In the genomic region with DNA sequence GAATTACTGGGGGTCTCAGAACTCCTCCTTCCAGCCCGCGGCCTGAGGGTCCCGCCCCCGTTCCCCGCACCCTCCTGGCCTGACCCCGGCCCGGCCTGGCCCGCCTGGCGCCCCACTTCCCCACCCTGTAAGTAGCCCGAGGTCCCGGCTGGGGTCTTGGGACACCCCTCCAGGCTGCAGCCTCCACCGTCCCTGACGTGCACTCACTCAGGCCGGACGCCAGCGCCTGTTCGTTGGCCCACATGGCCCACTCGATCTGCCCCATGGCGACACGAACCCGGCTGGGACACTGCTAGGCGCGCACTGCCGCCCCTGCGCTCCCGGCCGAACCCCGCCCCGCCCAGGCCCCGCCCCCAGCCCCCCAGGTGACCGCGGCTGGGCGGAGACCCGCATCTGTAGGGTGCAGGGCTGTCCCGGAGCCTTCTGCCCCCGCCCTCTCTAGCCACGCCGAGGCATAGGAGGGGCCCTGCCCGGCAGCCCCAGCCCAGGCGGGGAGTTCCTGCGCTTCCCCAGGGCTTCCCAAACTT, we compare ENCODE assay signal across 1 cellular context.
TF ChIP-seq lines count a peak whose summit lies in the region.

A gene (minus strand): TSS at position 305 of the 527 bp plus-strand sequence. CDS start 40 bp downstream, at position 265.

TF ChIP-seq in HepG2, 621 proteins besides CTCF, POLR2A, EP300 and RAD21 (continued from another document and continues in another):
- TF ChIP-seq, protein P1, sequence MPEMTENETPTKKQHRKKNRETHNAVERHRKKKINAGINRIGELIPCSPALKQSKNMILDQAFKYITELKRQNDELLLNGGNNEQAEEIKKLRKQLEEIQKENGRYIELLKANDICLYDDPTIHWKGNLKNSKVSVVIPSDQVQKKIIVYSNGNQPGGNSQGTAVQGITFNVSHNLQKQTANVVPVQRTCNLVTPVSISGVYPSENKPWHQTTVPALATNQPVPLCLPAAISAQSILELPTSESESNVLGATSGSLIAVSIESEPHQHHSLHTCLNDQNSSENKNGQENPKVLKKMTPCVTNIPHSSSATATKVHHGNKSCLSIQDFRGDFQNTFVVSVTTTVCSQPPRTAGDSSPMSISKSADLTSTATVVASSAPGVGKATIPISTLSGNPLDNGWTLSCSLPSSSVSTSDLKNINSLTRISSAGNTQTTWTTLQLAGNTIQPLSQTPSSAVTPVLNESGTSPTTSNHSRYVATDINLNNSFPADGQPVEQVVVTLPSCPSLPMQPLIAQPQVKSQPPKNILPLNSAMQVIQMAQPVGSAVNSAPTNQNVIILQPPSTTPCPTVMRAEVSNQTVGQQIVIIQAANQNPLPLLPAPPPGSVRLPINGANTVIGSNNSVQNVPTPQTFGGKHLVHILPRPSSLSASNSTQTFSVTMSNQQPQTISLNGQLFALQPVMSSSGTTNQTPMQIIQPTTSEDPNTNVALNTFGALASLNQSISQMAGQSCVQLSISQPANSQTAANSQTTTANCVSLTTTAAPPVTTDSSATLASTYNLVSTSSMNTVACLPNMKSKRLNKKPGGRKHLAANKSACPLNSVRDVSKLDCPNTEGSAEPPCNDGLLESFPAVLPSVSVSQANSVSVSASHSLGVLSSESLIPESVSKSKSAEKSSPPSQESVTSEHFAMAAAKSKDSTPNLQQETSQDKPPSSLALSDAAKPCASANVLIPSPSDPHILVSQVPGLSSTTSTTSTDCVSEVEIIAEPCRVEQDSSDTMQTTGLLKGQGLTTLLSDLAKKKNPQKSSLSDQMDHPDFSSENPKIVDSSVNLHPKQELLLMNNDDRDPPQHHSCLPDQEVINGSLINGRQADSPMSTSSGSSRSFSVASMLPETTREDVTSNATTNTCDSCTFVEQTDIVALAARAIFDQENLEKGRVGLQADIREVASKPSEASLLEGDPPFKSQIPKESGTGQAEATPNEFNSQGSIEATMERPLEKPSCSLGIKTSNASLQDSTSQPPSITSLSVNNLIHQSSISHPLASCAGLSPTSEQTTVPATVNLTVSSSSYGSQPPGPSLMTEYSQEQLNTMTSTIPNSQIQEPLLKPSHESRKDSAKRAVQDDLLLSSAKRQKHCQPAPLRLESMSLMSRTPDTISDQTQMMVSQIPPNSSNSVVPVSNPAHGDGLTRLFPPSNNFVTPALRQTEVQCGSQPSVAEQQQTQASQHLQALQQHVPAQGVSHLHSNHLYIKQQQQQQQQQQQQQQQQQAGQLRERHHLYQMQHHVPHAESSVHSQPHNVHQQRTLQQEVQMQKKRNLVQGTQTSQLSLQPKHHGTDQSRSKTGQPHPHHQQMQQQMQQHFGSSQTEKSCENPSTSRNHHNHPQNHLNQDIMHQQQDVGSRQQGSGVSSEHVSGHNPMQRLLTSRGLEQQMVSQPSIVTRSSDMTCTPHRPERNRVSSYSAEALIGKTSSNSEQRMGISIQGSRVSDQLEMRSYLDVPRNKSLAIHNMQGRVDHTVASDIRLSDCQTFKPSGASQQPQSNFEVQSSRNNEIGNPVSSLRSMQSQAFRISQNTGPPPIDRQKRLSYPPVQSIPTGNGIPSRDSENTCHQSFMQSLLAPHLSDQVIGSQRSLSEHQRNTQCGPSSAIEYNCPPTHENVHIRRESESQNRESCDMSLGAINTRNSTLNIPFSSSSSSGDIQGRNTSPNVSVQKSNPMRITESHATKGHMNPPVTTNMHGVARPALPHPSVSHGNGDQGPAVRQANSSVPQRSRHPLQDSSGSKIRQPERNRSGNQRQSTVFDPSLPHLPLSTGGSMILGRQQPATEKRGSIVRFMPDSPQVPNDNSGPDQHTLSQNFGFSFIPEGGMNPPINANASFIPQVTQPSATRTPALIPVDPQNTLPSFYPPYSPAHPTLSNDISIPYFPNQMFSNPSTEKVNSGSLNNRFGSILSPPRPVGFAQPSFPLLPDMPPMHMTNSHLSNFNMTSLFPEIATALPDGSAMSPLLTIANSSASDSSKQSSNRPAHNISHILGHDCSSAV (CRISPR knock-in tag; IDR thresholded peaks at IDR 0.05; ENCODE audit: borderline replicate concordance) = no peak
- TF ChIP-seq KLF16 (CRISPR knock-in tag; IDR thresholded peaks at IDR 0.05) = 0 out of 4 replicates have a peak, but pooled peaks of 1 of the 2 experiments have one; percentile 4
- TF ChIP-seq, protein P2, sequence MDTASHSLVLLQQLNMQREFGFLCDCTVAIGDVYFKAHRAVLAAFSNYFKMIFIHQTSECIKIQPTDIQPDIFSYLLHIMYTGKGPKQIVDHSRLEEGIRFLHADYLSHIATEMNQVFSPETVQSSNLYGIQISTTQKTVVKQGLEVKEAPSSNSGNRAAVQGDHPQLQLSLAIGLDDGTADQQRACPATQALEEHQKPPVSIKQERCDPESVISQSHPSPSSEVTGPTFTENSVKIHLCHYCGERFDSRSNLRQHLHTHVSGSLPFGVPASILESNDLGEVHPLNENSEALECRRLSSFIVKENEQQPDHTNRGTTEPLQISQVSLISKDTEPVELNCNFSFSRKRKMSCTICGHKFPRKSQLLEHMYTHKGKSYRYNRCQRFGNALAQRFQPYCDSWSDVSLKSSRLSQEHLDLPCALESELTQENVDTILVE (CRISPR knock-in tag; IDR thresholded peaks at IDR 0.05) = no peak
- peak; percentile 97 for TF ChIP-seq ZNF326 (CRISPR knock-in tag; IDR thresholded peaks at IDR 0.05; ENCODE audit: borderline replicate concordance)
- TF ChIP-seq CENPT (CRISPR knock-in tag; IDR thresholded peaks at IDR 0.05; ENCODE audit: low read depth) = no peak
- TF ChIP-seq SAFB2 (CRISPR knock-in tag; IDR thresholded peaks at IDR 0.05; ENCODE audit: borderline replicate concordance, low read depth) = no peak
- no peak for TF ChIP-seq SP1 (IDR thresholded peaks at IDR 0.05)
- TF ChIP-seq SP1 (CRISPR knock-in tag; IDR thresholded peaks at IDR 0.05) = peak; percentile 80
- TF ChIP-seq ZSCAN22 (CRISPR knock-in tag; IDR thresholded peaks at IDR 0.05) = no peak
- TF ChIP-seq, protein P3, sequence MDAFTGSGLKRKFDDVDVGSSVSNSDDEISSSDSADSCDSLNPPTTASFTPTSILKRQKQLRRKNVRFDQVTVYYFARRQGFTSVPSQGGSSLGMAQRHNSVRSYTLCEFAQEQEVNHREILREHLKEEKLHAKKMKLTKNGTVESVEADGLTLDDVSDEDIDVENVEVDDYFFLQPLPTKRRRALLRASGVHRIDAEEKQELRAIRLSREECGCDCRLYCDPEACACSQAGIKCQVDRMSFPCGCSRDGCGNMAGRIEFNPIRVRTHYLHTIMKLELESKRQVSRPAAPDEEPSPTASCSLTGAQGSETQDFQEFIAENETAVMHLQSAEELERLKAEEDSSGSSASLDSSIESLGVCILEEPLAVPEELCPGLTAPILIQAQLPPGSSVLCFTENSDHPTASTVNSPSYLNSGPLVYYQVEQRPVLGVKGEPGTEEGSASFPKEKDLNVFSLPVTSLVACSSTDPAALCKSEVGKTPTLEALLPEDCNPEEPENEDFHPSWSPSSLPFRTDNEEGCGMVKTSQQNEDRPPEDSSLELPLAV (CRISPR knock-in tag; conservative IDR thresholded peaks at IDR 0.05; ENCODE audit: low read depth) = 0 out of 2 replicates have a peak, but pooled peaks have one; percentile 84
- TF ChIP-seq, protein P4, sequence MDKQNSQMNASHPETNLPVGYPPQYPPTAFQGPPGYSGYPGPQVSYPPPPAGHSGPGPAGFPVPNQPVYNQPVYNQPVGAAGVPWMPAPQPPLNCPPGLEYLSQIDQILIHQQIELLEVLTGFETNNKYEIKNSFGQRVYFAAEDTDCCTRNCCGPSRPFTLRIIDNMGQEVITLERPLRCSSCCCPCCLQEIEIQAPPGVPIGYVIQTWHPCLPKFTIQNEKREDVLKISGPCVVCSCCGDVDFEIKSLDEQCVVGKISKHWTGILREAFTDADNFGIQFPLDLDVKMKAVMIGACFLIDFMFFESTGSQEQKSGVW (CRISPR knock-in tag; IDR thresholded peaks at IDR 0.05; ENCODE audit: borderline replicate concordance) = no peak
- TF ChIP-seq, protein P5, sequence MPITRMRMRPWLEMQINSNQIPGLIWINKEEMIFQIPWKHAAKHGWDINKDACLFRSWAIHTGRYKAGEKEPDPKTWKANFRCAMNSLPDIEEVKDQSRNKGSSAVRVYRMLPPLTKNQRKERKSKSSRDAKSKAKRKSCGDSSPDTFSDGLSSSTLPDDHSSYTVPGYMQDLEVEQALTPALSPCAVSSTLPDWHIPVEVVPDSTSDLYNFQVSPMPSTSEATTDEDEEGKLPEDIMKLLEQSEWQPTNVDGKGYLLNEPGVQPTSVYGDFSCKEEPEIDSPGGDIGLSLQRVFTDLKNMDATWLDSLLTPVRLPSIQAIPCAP (CRISPR knock-in tag; IDR thresholded peaks at IDR 0.05; ENCODE audit: low read depth) = no peak
- TF ChIP-seq ZMYM4 (CRISPR knock-in tag; IDR thresholded peaks at IDR 0.05) = no peak; the same call in none of the 2 replicates
- no peak for TF ChIP-seq SKI (IDR thresholded peaks at IDR 0.05; ENCODE audit: partially characterized antibody)
- TF ChIP-seq, protein P6, sequence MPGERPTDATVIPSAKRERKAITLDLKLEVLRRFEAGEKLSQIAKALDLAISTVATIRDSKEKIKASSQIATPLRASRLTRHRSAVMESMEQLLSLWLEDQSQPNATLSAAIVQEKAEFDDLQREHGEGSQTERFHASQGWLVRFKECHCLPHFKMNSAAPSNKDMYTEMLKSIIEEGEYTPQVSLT (CRISPR knock-in tag; IDR thresholded peaks at IDR 0.05; ENCODE audit: borderline replicate concordance, low read depth) = no peak
- TF ChIP-seq CCAR2 (optimal IDR thresholded peaks at IDR 0.05; ENCODE audit: low read depth, low read length) = no peak
- TF ChIP-seq, protein P7, sequence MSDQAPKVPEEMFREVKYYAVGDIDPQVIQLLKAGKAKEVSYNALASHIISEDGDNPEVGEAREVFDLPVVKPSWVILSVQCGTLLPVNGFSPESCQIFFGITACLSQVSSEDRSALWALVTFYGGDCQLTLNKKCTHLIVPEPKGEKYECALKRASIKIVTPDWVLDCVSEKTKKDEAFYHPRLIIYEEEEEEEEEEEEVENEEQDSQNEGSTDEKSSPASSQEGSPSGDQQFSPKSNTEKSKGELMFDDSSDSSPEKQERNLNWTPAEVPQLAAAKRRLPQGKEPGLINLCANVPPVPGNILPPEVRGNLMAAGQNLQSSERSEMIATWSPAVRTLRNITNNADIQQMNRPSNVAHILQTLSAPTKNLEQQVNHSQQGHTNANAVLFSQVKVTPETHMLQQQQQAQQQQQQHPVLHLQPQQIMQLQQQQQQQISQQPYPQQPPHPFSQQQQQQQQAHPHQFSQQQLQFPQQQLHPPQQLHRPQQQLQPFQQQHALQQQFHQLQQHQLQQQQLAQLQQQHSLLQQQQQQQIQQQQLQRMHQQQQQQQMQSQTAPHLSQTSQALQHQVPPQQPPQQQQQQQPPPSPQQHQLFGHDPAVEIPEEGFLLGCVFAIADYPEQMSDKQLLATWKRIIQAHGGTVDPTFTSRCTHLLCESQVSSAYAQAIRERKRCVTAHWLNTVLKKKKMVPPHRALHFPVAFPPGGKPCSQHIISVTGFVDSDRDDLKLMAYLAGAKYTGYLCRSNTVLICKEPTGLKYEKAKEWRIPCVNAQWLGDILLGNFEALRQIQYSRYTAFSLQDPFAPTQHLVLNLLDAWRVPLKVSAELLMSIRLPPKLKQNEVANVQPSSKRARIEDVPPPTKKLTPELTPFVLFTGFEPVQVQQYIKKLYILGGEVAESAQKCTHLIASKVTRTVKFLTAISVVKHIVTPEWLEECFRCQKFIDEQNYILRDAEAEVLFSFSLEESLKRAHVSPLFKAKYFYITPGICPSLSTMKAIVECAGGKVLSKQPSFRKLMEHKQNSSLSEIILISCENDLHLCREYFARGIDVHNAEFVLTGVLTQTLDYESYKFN (CRISPR knock-in tag; conservative IDR thresholded peaks at IDR 0.05) = no peak
- TF ChIP-seq, protein P8, sequence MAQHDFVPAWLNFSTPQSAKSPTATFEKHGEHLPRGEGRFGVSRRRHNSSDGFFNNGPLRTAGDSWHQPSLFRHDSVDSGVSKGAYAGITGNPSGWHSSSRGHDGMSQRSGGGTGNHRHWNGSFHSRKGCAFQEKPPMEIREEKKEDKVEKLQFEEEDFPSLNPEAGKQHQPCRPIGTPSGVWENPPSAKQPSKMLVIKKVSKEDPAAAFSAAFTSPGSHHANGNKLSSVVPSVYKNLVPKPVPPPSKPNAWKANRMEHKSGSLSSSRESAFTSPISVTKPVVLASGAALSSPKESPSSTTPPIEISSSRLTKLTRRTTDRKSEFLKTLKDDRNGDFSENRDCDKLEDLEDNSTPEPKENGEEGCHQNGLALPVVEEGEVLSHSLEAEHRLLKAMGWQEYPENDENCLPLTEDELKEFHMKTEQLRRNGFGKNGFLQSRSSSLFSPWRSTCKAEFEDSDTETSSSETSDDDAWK (CRISPR knock-in tag; IDR thresholded peaks at IDR 0.05) = no peak
- TF ChIP-seq, protein P9, sequence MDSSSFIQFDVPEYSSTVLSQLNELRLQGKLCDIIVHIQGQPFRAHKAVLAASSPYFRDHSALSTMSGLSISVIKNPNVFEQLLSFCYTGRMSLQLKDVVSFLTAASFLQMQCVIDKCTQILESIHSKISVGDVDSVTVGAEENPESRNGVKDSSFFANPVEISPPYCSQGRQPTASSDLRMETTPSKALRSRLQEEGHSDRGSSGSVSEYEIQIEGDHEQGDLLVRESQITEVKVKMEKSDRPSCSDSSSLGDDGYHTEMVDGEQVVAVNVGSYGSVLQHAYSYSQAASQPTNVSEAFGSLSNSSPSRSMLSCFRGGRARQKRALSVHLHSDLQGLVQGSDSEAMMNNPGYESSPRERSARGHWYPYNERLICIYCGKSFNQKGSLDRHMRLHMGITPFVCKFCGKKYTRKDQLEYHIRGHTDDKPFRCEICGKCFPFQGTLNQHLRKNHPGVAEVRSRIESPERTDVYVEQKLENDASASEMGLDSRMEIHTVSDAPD (CRISPR knock-in tag; IDR thresholded peaks at IDR 0.05) = peak; percentile 13; the same call in 1 of the 2 replicates
- TF ChIP-seq, protein P10, sequence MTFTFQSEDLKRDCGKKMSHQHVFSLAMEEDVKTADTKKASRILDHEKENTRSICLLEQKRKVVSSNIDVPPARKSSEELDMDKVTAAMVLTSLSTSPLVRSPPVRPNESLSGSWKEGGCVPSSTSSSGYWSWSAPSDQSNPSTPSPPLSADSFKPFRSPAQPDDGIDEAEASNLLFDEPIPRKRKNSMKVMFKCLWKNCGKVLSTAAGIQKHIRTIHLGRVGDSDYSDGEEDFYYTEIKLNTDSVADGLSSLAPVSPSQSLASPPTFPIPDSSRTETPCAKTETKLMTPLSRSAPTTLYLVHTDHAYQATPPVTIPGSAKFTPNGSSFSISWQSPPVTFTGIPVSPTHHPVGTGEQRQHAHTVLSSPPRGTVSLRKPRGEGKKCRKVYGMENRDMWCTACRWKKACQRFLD (CRISPR knock-in tag; IDR thresholded peaks at IDR 0.05; ENCODE audit: borderline replicate concordance) = no peak
- TF ChIP-seq GPN1 (CRISPR knock-in tag; IDR thresholded peaks at IDR 0.05; ENCODE audit: borderline replicate concordance) = no peak
- no peak for TF ChIP-seq FOXO1 (CRISPR knock-in tag; IDR thresholded peaks at IDR 0.05)
- no peak for TF ChIP-seq NFE2L1 (CRISPR knock-in tag; IDR thresholded peaks at IDR 0.05; ENCODE audit: borderline replicate concordance)
- TF ChIP-seq ZNF543 (CRISPR knock-in tag; IDR thresholded peaks at IDR 0.05) = no peak
- no peak for TF ChIP-seq RBM39 (IDR thresholded peaks at IDR 0.05; ENCODE audit: low read depth, low read length, poor library complexity, severe bottlenecking)
- no peak for TF ChIP-seq ZNF761 (CRISPR knock-in tag; conservative IDR thresholded peaks at IDR 0.05)
- no peak for TF ChIP-seq ZKSCAN8 (CRISPR knock-in tag; IDR thresholded peaks at IDR 0.05; ENCODE audit: borderline replicate concordance)
- no peak for TF ChIP-seq SMARCE1 (IDR thresholded peaks at IDR 0.05; ENCODE audit: borderline replicate concordance)
- peak; percentile 42 for TF ChIP-seq ZC3H13 (CRISPR knock-in tag; IDR thresholded peaks at IDR 0.05)
- no peak for TF ChIP-seq SOX6 (IDR thresholded peaks at IDR 0.05)
- TF ChIP-seq SOX6 (CRISPR knock-in tag; IDR thresholded peaks at IDR 0.05) = no peak
- TF ChIP-seq, protein P11, sequence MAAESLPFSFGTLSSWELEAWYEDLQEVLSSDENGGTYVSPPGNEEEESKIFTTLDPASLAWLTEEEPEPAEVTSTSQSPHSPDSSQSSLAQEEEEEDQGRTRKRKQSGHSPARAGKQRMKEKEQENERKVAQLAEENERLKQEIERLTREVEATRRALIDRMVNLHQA (CRISPR knock-in tag; IDR thresholded peaks at IDR 0.05) = 0 out of 2 replicates have a peak, but pooled peaks have one; percentile 22
